17 cellular contexts compared by ENCODE assay signal in genomic region chr2:134453476-134453875, GRCh38.
"Had no signal": no experiment of that assay in that cellular context is flagged by ENCODE, and none has a peak within 500 bp of the region (broad histone marks: within the 10 kb centered on the region; RNA-seq: fewer than 3 reads in every experiment).

No MANE protein-coding gene starts in this region.

- H3K36me3 Mint-ChIP-seq: natural killer cell, neural progenitor cell had no signal

- H3K27ac ChIP-seq: colonic mucosa, heart left ventricle, neural progenitor cell, ovary, tibial artery had no signal

- H3K9me3 Mint-ChIP-seq: natural killer cell, neural progenitor cell had no signal

- H3K9ac ChIP-seq: neural progenitor cell had no signal

- H3K9me3 ChIP-seq: colonic mucosa, heart left ventricle, ovary, right atrium auricular region, tibial artery had no signal

- H3K4me1 ChIP-seq: colonic mucosa, neural progenitor cell, tibial artery had no signal

- H3K36me3 ChIP-seq: colonic mucosa, neural progenitor cell, ovary had no signal

- DNase-seq: cerebellar nuclear complex; colonic mucosa; effector CD4-positive, alpha-beta T cell; foreskin melanocyte; hippocampal formation; left colon; mammary epithelial cell; natural killer cell; nucleus accumbens; ovary; stimulated activated CD4-positive, alpha-beta T cell treated with anti-CD3 and anti-CD28 coated beads, Interleukin-2, amount 100 ng/mL, for 48 hours; stimulated activated naive CD4-positive, alpha-beta T cell treated with Interleukin-2 at 50 U/mL for 16 hours had no signal

- H3K4me3 ChIP-seq: colonic mucosa, heart left ventricle, neural progenitor cell, ovary, right atrium auricular region, smooth muscle cell, tibial artery had no signal

- ATAC-seq: left colon, natural killer cell had no signal

- H3K27me3 ChIP-seq: colonic mucosa, heart left ventricle, neural progenitor cell, ovary, right atrium auricular region, tibial artery had no signal

- H3K4me3 Mint-ChIP-seq: natural killer cell, neural progenitor cell had no signal

- H3K27ac Mint-ChIP-seq: natural killer cell, neural progenitor cell had no signal

- H3K4me2 ChIP-seq: neural progenitor cell, smooth muscle cell had no signal
